Comparison of ENCODE assay signal across 8 cellular contexts in genomic region chr20:31879143-31879987, GRCh38. TPM values are rescaled to one million over a fixed set of nuclear protein-coding genes. Genes with fewer than 3 reads are reported as not detected.
DNase-seq lines count a peak whose midpoint lies in the region; ATAC-seq and TF ChIP-seq lines count a peak whose summit lies in the region.

No MANE protein-coding gene starts in this region.

- TF ChIP-seq CTCF in Peyer's patch (IDR thresholded peaks at IDR 0.05) (peak in 1 of 6 experiments; percentile 4), fibroblast of mammary gland (conservative IDR thresholded peaks at IDR 0.05; ENCODE audit: control insufficient read depth, insufficient read depth, low read depth, low read length) (no peak)

- H3K4me3 Mint-ChIP-seq in activated T-helper 1 cell treated with anti-CD3 and anti-CD28 coated beads, Interleukin-12 subunit alpha, Interleukin-12 subunit beta, Interleukin-2, Interleukin-4 antibody, amounts not matched to agents 30 ng/mL and 10 ng/mL and 1 ng/mL, durations not matched to agents 14 hours and 24 hours and 36 hours = peak overlapping the region; percentile 92
- peak overlapping the region; percentile 87 to 98 (median 96) for H3K4me3 Mint-ChIP-seq in naive B cell

- peak overlapping the region in 3 of 4 donors; percentile 47 to 69 (median 52) for H3K27ac ChIP-seq in Peyer's patch

- intact Hi-C loops in activated T-helper 1 cell treated with anti-CD3 and anti-CD28 coated beads, Interleukin-12 subunit alpha, Interleukin-12 subunit beta, Interleukin-2, Interleukin-4 antibody, amounts not matched to agents 30 ng/mL and 10 ng/mL and 1 ng/mL, durations not matched to agents 14 hours and 24 hours and 36 hours (cut with micrococcal nuclease) = loop anchor here (1.0 to 5.0 kb wide), 3 partner anchors 18 to 228 kb away; partner anchors contain the start of gene TM9SF4

- H3K36me3 ChIP-seq in Peyer's patch = no peaks in the 10 kb centered on the region

- H3K36me3 Mint-ChIP-seq in activated T-helper 1 cell treated with anti-CD3 and anti-CD28 coated beads, Interleukin-12 subunit alpha, Interleukin-12 subunit beta, Interleukin-2, Interleukin-4 antibody, amounts not matched to agents 30 ng/mL and 10 ng/mL and 1 ng/mL, durations not matched to agents 14 hours and 24 hours and 36 hours (ENCODE audit: low read depth) = no peaks in the 10 kb centered on the region
- H3K36me3 Mint-ChIP-seq in naive B cell = no peaks in the 10 kb centered on the region

- peak overlapping the region; percentile 46 to 60 (median 56) for H3K4me3 ChIP-seq in Peyer's patch
- H3K4me3 ChIP-seq in fibroblast of mammary gland (ENCODE audit: control insufficient read depth, low read depth, low read length) = peak overlapping the region; percentile 69

- H3K27me3 ChIP-seq in Peyer's patch = no peaks in the 10 kb centered on the region

- H3K27ac Mint-ChIP-seq in activated T-helper 1 cell treated with anti-CD3 and anti-CD28 coated beads, Interleukin-12 subunit alpha, Interleukin-12 subunit beta, Interleukin-2, Interleukin-4 antibody, amounts not matched to agents 30 ng/mL and 10 ng/mL and 1 ng/mL, durations not matched to agents 14 hours and 24 hours and 36 hours = peak overlapping the region; percentile 77
- peak overlapping the region; percentile 91 to 99 (median 93) for H3K27ac Mint-ChIP-seq in naive B cell

- peak; percentile 81 for ATAC-seq in GM21723 (IDR thresholded peaks at IDR 0.05; ENCODE audit: unreplicated experiment)
- ATAC-seq in naive B cell (ENCODE audit: low read depth in 2 of 2) = peak; percentile 86 to 88

- DNase-seq in DMS153 treated with DMSO at 0.1 percent for 48 hours (lab: John Stamatoyannopoulos, UW; ENCODE audit: unreplicated experiment) (peak; percentile 84), KG1 (lab: John Stamatoyannopoulos, UW) (peak; percentile 65), Peyer's patch (peak; percentile 90 to 97 (median 95)), fibroblast of mammary gland (ENCODE audit: low read depth) (peak; percentile 92), naive B cell (peak; percentile 76)
- peak; percentile 78 for DNase-seq in activated T-helper 1 cell treated with anti-CD3 and anti-CD28 coated beads, Interleukin-12 subunit alpha, Interleukin-12 subunit beta, Interleukin-2, Interleukin-4 antibody, amounts not matched to agents 30 ng/mL and 10 ng/mL and 1 ng/mL, durations not matched to agents 14 hours and 24 hours and 36 hours (ENCODE audit: low spot score)
- DNase-seq in stimulated activated CD8-positive, alpha-beta memory T cell treated with anti-CD3 and anti-CD28 coated beads, Interleukin-7, amount 100 ng/mL, for 48 hours (ENCODE audit: extremely low read depth in 1 of 2, low read depth in 1 of 2) = peak; percentile 60 to 83

- no peaks in the 10 kb centered on the region for H3K9me3 ChIP-seq in Peyer's patch

- no peak for TF ChIP-seq POLR2A in Peyer's patch (IDR thresholded peaks at IDR 0.05)

- H3K9me3 Mint-ChIP-seq in activated T-helper 1 cell treated with anti-CD3 and anti-CD28 coated beads, Interleukin-12 subunit alpha, Interleukin-12 subunit beta, Interleukin-2, Interleukin-4 antibody, amounts not matched to agents 30 ng/mL and 10 ng/mL and 1 ng/mL, durations not matched to agents 14 hours and 24 hours and 36 hours = no peaks in the 10 kb centered on the region
- H3K9me3 Mint-ChIP-seq in naive B cell = no peaks in the 10 kb centered on the region

- peaks cover 24% of the 10 kb centered on the region for H3K4me1 Mint-ChIP-seq in activated T-helper 1 cell treated with anti-CD3 and anti-CD28 coated beads, Interleukin-12 subunit alpha, Interleukin-12 subunit beta, Interleukin-2, Interleukin-4 antibody, amounts not matched to agents 30 ng/mL and 10 ng/mL and 1 ng/mL, durations not matched to agents 14 hours and 24 hours and 36 hours (ENCODE audit: low read depth)
- peaks cover 6 to 22% (median 21%) of the 10 kb centered on the region in 3 donors for H3K4me1 Mint-ChIP-seq in naive B cell

- H3K4me1 ChIP-seq in Peyer's patch = no peaks in the 10 kb centered on the region

- peaks cover 27% of the 10 kb centered on the region for H3K27me3 Mint-ChIP-seq in activated T-helper 1 cell treated with anti-CD3 and anti-CD28 coated beads, Interleukin-12 subunit alpha, Interleukin-12 subunit beta, Interleukin-2, Interleukin-4 antibody, amounts not matched to agents 30 ng/mL and 10 ng/mL and 1 ng/mL, durations not matched to agents 14 hours and 24 hours and 36 hours (ENCODE audit: insufficient read depth)
- no peaks in the 10 kb centered on the region for H3K27me3 Mint-ChIP-seq in naive B cell

RNA-seq across cellular contexts. Expression of gene TTLL9, which starts 8.9 kb away (rescaled TPM):
- total RNA-seq in Peyer's patch = 1 to 10 TPM in 1 of 4 donors, under 1 TPM in 1, not detected in 2; 0.47 to 1.7 TPM
- not detected in 2 replicates for total RNA-seq in activated T-helper 1 cell treated with anti-CD3 and anti-CD28 coated beads, Interleukin-12 subunit alpha, Interleukin-12 subunit beta, Interleukin-2, Interleukin-4 antibody, amounts not matched to agents 30 ng/mL and 10 ng/mL and 1 ng/mL, durations not matched to agents 14 hours and 24 hours and 36 hours
- polyA plus RNA-seq in naive B cell (ENCODE audit: low read depth in 6 of 6) = under 1 TPM in 3 of 6 donors, not detected in 3; 0.09 to 0.43 (median 0.21) TPM

RNA-seq across cellular contexts. Expression of gene DUSP15, which starts 9.0 kb away (rescaled TPM):
- 10 to 100 TPM in 1 of 4 donors, 1 to 10 TPM in 2, under 1 TPM in 1; 0.53 to 19.8 (median 2.3) TPM for total RNA-seq in Peyer's patch
- not detected in 2 replicates for total RNA-seq in activated T-helper 1 cell treated with anti-CD3 and anti-CD28 coated beads, Interleukin-12 subunit alpha, Interleukin-12 subunit beta, Interleukin-2, Interleukin-4 antibody, amounts not matched to agents 30 ng/mL and 10 ng/mL and 1 ng/mL, durations not matched to agents 14 hours and 24 hours and 36 hours
- polyA plus RNA-seq in naive B cell (ENCODE audit: low read depth in 6 of 6) = 1 to 10 TPM in 1 of 6 donors, not detected in 5; 1.7 TPM

RNA-seq across cellular contexts. Expression of gene FOXS1, which starts 34.0 kb away (rescaled TPM):
- total RNA-seq in Peyer's patch = not detected
- total RNA-seq in activated T-helper 1 cell treated with anti-CD3 and anti-CD28 coated beads, Interleukin-12 subunit alpha, Interleukin-12 subunit beta, Interleukin-2, Interleukin-4 antibody, amounts not matched to agents 30 ng/mL and 10 ng/mL and 1 ng/mL, durations not matched to agents 14 hours and 24 hours and 36 hours = not detected in 2 replicates
- not detected for polyA plus RNA-seq in naive B cell (ENCODE audit: low read depth in 6 of 6)

Comparison
In these comparisons a context has a peak if more than half of its experiments do, and no peak if none do; other contexts are left out.
1. Peak in every context shown above with its lines: DNase-seq, ATAC-seq, H3K4me3 ChIP-seq and H3K27ac ChIP-seq.